ENCODE assay signal across 1 cellular context in the genomic region with DNA sequence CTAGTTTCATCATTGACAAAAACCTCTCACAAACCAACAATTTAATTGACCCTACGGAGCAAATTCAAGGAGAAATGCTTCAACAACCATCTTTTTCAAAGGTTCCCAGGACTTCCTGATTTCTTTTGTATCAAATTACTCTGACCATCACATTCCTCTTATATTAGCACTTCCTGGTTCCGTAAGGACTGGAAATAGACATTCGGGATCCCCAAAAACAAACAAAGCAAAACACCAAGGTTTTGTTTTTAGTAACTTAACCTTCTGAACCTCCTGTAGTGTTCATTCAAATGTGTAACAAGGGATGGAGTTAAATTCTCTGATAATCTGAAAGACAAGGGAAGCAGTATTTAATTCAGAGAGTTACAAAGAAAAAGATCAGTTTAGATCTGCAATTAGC.
TF ChIP-seq lines count a peak whose summit lies in the region.

No MANE protein-coding gene starts in this region.

TF ChIP-seq in HepG2, 621 proteins besides CTCF, POLR2A, EP300 and RAD21 (continued from another document):
- TF ChIP-seq, protein P1, sequence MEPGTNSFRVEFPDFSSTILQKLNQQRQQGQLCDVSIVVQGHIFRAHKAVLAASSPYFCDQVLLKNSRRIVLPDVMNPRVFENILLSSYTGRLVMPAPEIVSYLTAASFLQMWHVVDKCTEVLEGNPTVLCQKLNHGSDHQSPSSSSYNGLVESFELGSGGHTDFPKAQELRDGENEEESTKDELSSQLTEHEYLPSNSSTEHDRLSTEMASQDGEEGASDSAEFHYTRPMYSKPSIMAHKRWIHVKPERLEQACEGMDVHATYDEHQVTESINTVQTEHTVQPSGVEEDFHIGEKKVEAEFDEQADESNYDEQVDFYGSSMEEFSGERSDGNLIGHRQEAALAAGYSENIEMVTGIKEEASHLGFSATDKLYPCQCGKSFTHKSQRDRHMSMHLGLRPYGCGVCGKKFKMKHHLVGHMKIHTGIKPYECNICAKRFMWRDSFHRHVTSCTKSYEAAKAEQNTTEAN (CRISPR knock-in tag; conservative IDR thresholded peaks at IDR 0.05): no peak
- TF ChIP-seq, protein P2, sequence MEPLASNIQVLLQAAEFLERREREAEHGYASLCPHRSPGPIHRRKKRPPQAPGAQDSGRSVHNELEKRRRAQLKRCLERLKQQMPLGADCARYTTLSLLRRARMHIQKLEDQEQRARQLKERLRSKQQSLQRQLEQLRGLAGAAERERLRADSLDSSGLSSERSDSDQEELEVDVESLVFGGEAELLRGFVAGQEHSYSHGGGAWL (CRISPR knock-in tag; IDR thresholded peaks at IDR 0.05): no peak
- no peak for TF ChIP-seq NFKB2 (CRISPR knock-in tag; IDR thresholded peaks at IDR 0.05; ENCODE audit: borderline replicate concordance)
- no peak for TF ChIP-seq ZNF891 (CRISPR knock-in tag; IDR thresholded peaks at IDR 0.05)
- TF ChIP-seq, protein P3, sequence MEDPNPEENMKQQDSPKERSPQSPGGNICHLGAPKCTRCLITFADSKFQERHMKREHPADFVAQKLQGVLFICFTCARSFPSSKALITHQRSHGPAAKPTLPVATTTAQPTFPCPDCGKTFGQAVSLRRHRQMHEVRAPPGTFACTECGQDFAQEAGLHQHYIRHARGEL (CRISPR knock-in tag; IDR thresholded peaks at IDR 0.05): no peak
- TF ChIP-seq ZNF446 (CRISPR knock-in tag; IDR thresholded peaks at IDR 0.05): no peak
